In the genomic region with DNA sequence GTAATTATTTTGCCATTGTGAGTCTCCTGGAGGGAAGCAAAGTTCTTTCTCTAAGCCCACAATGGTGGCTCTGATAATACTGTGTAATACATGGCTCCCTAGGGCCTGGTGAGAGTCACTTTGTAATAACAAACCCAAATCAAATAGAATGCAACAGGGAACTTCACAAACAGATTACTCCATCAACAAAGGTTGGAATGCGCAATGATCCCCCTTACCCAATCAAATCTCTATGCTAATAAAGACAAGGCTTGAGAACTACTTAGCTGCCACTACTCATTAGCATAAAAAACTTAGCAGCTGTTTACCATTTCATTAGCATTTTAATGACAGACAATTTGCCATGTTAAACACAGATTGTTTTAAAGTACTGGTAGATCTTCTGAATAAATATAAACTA, we compare ENCODE assay signal across 1 cellular context.
TF ChIP-seq lines count a peak whose summit lies in the region.

No MANE protein-coding gene starts in this region.

TF ChIP-seq in HepG2, 621 proteins besides CTCF, POLR2A, EP300 and RAD21 (continued from another document):
- TF ChIP-seq ARID5B (CRISPR knock-in tag; IDR thresholded peaks at IDR 0.05), result peak; percentile 47
- peak; percentile 56; the same call in 1 of the 2 replicates for TF ChIP-seq CHD4 (IDR thresholded peaks at IDR 0.05; ENCODE audit: borderline replicate concordance, low read length)
- no peak for TF ChIP-seq FOXP1 (IDR thresholded peaks at IDR 0.05)
- TF ChIP-seq FOXP1 (CRISPR knock-in tag; IDR thresholded peaks at IDR 0.05), result peak; percentile 34; the same call in 1 of the 2 replicates
- peak; percentile 65 for TF ChIP-seq CEBPG (CRISPR knock-in tag; IDR thresholded peaks at IDR 0.05)
- peak; percentile 56; the same call in 1 of the 2 replicates for TF ChIP-seq GATAD2A (CRISPR knock-in tag; IDR thresholded peaks at IDR 0.05)
- TF ChIP-seq KLF12 (CRISPR knock-in tag; IDR thresholded peaks at IDR 0.05; ENCODE audit: borderline replicate concordance), result no peak
- TF ChIP-seq ARID3A (IDR thresholded peaks at IDR 0.05; ENCODE audit: low read depth, low read length), result peak; percentile 87
- peak; percentile 31; the same call in 1 of the 2 replicates for TF ChIP-seq NFYC (CRISPR knock-in tag; IDR thresholded peaks at IDR 0.05)
- peak; percentile 25; the same call in 1 of the 2 replicates for TF ChIP-seq SOX5 (CRISPR knock-in tag; IDR thresholded peaks at IDR 0.05; ENCODE audit: borderline replicate concordance)
- peak; percentile 82 for TF ChIP-seq ZNF644 (CRISPR knock-in tag; IDR thresholded peaks at IDR 0.05; ENCODE audit: low read depth)
- 0 out of 2 replicates have a peak, but pooled peaks have one; percentile 23 for TF ChIP-seq ATF1 (CRISPR knock-in tag; IDR thresholded peaks at IDR 0.05)
- TF ChIP-seq, protein P1, sequence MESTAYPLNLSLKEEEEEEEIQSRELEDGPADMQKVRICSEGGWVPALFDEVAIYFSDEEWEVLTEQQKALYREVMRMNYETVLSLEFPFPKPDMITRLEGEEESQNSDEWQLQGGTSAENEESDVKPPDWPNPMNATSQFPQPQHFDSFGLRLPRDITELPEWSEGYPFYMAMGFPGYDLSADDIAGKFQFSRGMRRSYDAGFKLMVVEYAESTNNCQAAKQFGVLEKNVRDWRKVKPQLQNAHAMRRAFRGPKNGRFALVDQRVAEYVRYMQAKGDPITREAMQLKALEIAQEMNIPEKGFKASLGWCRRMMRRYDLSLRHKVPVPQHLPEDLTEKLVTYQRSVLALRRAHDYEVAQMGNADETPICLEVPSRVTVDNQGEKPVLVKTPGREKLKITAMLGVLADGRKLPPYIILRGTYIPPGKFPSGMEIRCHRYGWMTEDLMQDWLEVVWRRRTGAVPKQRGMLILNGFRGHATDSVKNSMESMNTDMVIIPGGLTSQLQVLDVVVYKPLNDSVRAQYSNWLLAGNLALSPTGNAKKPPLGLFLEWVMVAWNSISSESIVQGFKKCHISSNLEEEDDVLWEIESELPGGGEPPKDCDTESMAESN (CRISPR knock-in tag; conservative IDR thresholded peaks at IDR 0.05), result no peak
- TF ChIP-seq BCL6 (CRISPR knock-in tag; IDR thresholded peaks at IDR 0.05), result 0 out of 2 replicates have a peak, but pooled peaks have one; percentile 8
- peak; percentile 36 for TF ChIP-seq TEAD3 (CRISPR knock-in tag; optimal IDR thresholded peaks at IDR 0.05; ENCODE audit: borderline replicate concordance)
- TF ChIP-seq SOX13 (IDR thresholded peaks at IDR 0.05), result no peak
- TF ChIP-seq SOX13 (CRISPR knock-in tag; conservative IDR thresholded peaks at IDR 0.05 in 1 of 2, IDR thresholded peaks at IDR 0.05 in 1 of 2), result peak in 1 of 2 experiments; percentile 66; a peak in 2 of 4 replicates
- peak; percentile 54; the same call in 1 of the 2 replicates for TF ChIP-seq EHMT2 (IDR thresholded peaks at IDR 0.05; ENCODE audit: borderline replicate concordance, low read depth, low read length)
- 0 out of 2 replicates have a peak, but pooled peaks have one; percentile 46 for TF ChIP-seq NFYB (CRISPR knock-in tag; IDR thresholded peaks at IDR 0.05)
- TF ChIP-seq RCOR2 (CRISPR knock-in tag; IDR thresholded peaks at IDR 0.05), result no peak
- TF ChIP-seq FOXA3 (CRISPR knock-in tag; IDR thresholded peaks at IDR 0.05), result peak; percentile 57; the same call in 1 of the 2 replicates
- TF ChIP-seq FLYWCH1 (CRISPR knock-in tag; IDR thresholded peaks at IDR 0.05), result no peak
- 0 out of 2 replicates have a peak, but pooled peaks have one; percentile 25 for TF ChIP-seq NCOR1 (IDR thresholded peaks at IDR 0.05; ENCODE audit: borderline replicate concordance, low read length)
- TF ChIP-seq TCF7 (IDR thresholded peaks at IDR 0.05; ENCODE audit: low read depth), result peak; percentile 29; the same call in 1 of the 2 replicates
- 0 out of 2 replicates have a peak, but pooled peaks have one; percentile 11 for TF ChIP-seq SIX1 (CRISPR knock-in tag; IDR thresholded peaks at IDR 0.05; ENCODE audit: borderline replicate concordance)
- no peak for TF ChIP-seq ASH2L (IDR thresholded peaks at IDR 0.05; ENCODE audit: insufficient read length, low read depth, low read length)
- peak; percentile 24; the same call in 1 of the 2 replicates for TF ChIP-seq HNF4A (CRISPR knock-in tag; IDR thresholded peaks at IDR 0.05)
- TF ChIP-seq THAP11 (CRISPR knock-in tag; IDR thresholded peaks at IDR 0.05), result peak; percentile 24; the same call in 1 of the 2 replicates
- no peak for TF ChIP-seq CBX1 (IDR thresholded peaks at IDR 0.05; ENCODE audit: low read depth)
